Comparison of ENCODE assay signal across 25 cellular contexts in the genomic region with DNA sequence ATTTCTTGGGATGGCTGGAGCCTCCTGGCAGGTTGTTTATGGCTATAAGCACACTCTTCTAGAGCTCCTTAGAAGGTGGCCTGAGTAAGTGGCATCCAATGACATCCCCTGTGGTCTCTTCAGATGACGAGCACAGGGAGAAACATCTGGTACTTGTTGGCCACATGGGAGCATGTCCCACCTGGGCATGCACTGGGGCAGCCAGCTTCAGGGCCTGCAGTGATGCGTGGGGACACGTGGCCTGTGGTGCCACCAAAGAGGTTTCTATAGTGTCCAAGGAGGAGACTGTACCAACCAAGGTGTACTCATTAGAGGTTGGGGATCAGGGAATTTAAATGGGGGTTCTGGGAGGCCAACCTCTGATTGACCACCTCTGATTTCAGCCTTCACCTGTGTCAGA.
"Had no signal": no experiment of that assay in that cellular context is flagged by ENCODE, and none has a peak within 500 bp of the region (broad histone marks: within the 10 kb centered on the region; RNA-seq: fewer than 3 reads in every experiment).

No MANE protein-coding gene starts in this region.

- ATAC-seq: naive thymus-derived CD8-positive, alpha-beta T cell; natural killer cell treated with Interleukin-12 subunit alpha and Interleukin-12 subunit beta and Interleukin-15 and Interleukin-18, amount 100 ng/mL, for 72 hours; psoas muscle; right cardiac atrium; right lobe of liver; stimulated activated effector memory CD8-positive, alpha-beta T cell treated with anti-CD3 and anti-CD28 coated beads, Interleukin-12 subunit alpha, Interleukin-12 subunit beta, amount 100 ng/mL, for 72 hours; stimulated activated naive B cell treated with anti-CD40 and anti-IgM and Interleukin-4, amounts not matched to agents 10 μg/mL and 1 μg/mL and 100 μg/mL, for 72 hours had no signal

- H2AFZ ChIP-seq: parathyroid adenoma had no signal

- H3K9ac ChIP-seq: parathyroid adenoma had no signal

- H3K4me1 ChIP-seq: parathyroid adenoma, psoas muscle, right lobe of liver, sigmoid colon, stomach, thyroid gland, tibial nerve, upper lobe of left lung, uterus had no signal

- H3K4me3 ChIP-seq: ovary, psoas muscle, right lobe of liver, sigmoid colon, stomach, thoracic aorta, thyroid gland, tibial nerve, upper lobe of left lung, uterus had no signal

- H3K9me3 ChIP-seq: ovary, psoas muscle, right lobe of liver, sigmoid colon, stomach, thoracic aorta, thyroid gland, tibial nerve, upper lobe of left lung, uterus had no signal

- H3K27ac ChIP-seq: ovary, parathyroid adenoma, psoas muscle, right lobe of liver, sigmoid colon, stomach, thoracic aorta, thyroid gland, tibial nerve, upper lobe of left lung, uterus had no signal

- H3K27me3 ChIP-seq: ovary, right lobe of liver, sigmoid colon, stomach, thyroid gland, tibial nerve, upper lobe of left lung, uterus had no signal

- H3K36me3 ChIP-seq: ovary, right lobe of liver, sigmoid colon, stomach, thoracic aorta, thyroid gland, tibial nerve, upper lobe of left lung, uterus had no signal

- DNase-seq: naive thymus-derived CD8-positive, alpha-beta T cell; nephron progenitor cell; occipital lobe; ovary; psoas muscle; right cardiac atrium; right lobe of liver; sigmoid colon; small intestine; stimulated activated CD4-positive, alpha-beta T cell treated with anti-CD3 and anti-CD28 coated beads, Interleukin-15, amount 100 ng/mL, for 24 hours; stimulated activated CD4-positive, alpha-beta T cell treated with anti-CD3 and anti-CD28 coated beads, Interleukin-2, amount 100 ng/mL, for 24 hours; stimulated activated CD4-positive, alpha-beta T cell treated with anti-CD3 and anti-CD28 coated beads, Interleukin-2, amount 100 ng/mL, for 48 hours; stimulated activated CD4-positive, alpha-beta T cell treated with anti-CD3 and anti-CD28 coated beads, Interleukin-4, amount 100 ng/mL, for 24 hours; stimulated activated naive B cell treated with anti-CD40 and anti-IgM and Interleukin-4, amounts not matched to agents 10 μg/mL and 1 μg/mL and 100 μg/mL, for 72 hours; stimulated activated naive CD4-positive, alpha-beta T cell treated with Interleukin-2 at 50 U/mL for 16 hours; stomach; thyroid gland; trophoblast cell; uterus had no signal
